Comparison of ENCODE assay signal across 11 cellular contexts in genomic region chr11:35005156-35005780, GRCh38.
DNase-seq lines count a peak whose midpoint lies in the region; ATAC-seq, FAIRE-seq and TF ChIP-seq lines count a peak whose summit lies in the region.
"Had no signal": no experiment of that assay in that cellular context is flagged by ENCODE, and none has a peak within 500 bp of the region (broad histone marks: within the 10 kb centered on the region; RNA-seq: fewer than 3 reads in every experiment).

No MANE protein-coding gene starts in this region.

- H3K9me3 ChIP-seq in hepatocyte (ENCODE audit: low read depth) (no peaks in the 10 kb centered on the region), transverse colon (no peaks in the 10 kb centered on the region)

- intact Hi-C loops in transverse colon (cut with DNase I; ENCODE audit: low total_unique reads), result loop anchor here (10.0 kb wide), 1 partner anchor 300 kb away; no protein-coding TSS in a partner anchor

- DNase-seq in HT-29 (ENCODE audit: low spot score), result peak; percentile 94
- peak; percentile 62 for DNase-seq in NCI-H82 treated with DMSO at 0.1 percent for 48 hours (lab: John Stamatoyannopoulos, UW; ENCODE audit: unreplicated experiment)
- peak; percentile 26 for DNase-seq in hepatocyte (ENCODE audit: low spot score)
- peak; percentile 45 for DNase-seq in transverse colon
- no peak for DNase-seq in urothelium cell line (ENCODE audit: low spot score)
- DNase-seq: MM.1S, occipital lobe had no signal

- no peaks in the 10 kb centered on the region for H3K27me3 ChIP-seq in hepatocyte
- H3K27me3 ChIP-seq in transverse colon, result no peaks in the 10 kb centered on the region

- in situ Hi-C loops in transverse colon (cut with MboI; ENCODE audit: low pct_ligation_motif_present in 1 of 4, low pct_unique_long_range_greater_than_20kb in 1 of 4, low sequenced_read_pairs in 3 of 4), result no loop called here

- ATAC-seq in GM19463 (IDR thresholded peaks at IDR 0.05; ENCODE audit: unreplicated experiment), result no peak
- no peak for ATAC-seq in HG03025 (IDR thresholded peaks at IDR 0.05; ENCODE audit: low FRiP score, unreplicated experiment)

- no peaks in the 10 kb centered on the region for H3K9me2 ChIP-seq in hepatocyte (replicated peaks; ENCODE audit: insufficient read depth)

- no peak overlapping the region for H2AFZ ChIP-seq in hepatocyte

- TF ChIP-seq CTCF in hepatocyte (IDR thresholded peaks at IDR 0.05; ENCODE audit: poor library complexity) (no peak), transverse colon (IDR thresholded peaks at IDR 0.05) (no peak)

- H3K27ac ChIP-seq in hepatocyte (no peak overlapping the region), transverse colon (peak overlapping the region; percentile 49 to 69 (median 64))

- WGBS in hepatocyte (ENCODE audit: low lambda C conversion rate, missing lambda C conversion rate), result 71% methylated on average over 4 of the region's 4 CpGs
- WGBS in transverse colon (ENCODE audit: low coverage in 1 of 2), 2 donors, result 58 to 76% methylated on average over 4 of the region's 4 CpGs

- no peak for TF ChIP-seq EP300 in transverse colon (IDR thresholded peaks at IDR 0.05; ENCODE audit: low read depth)

- H3K4me3 ChIP-seq in hepatocyte, result no peak overlapping the region
- H3K4me3 ChIP-seq in transverse colon, result no peak overlapping the region

- H3K36me3 ChIP-seq in hepatocyte (replicated peaks; ENCODE audit: insufficient read depth, low read depth) (no peaks in the 10 kb centered on the region), transverse colon (no peaks in the 10 kb centered on the region)

- TF ChIP-seq POLR2A in transverse colon (IDR thresholded peaks at IDR 0.05), result no peak

- H3K4me1 ChIP-seq in hepatocyte (ENCODE audit: insufficient read depth), result peaks cover 8% of the 10 kb centered on the region
- H3K4me1 ChIP-seq in transverse colon, result peaks cover 5 to 60% (median 35%) of the 10 kb centered on the region in 4 donors

- no peak for FAIRE-seq in urothelium cell line (lab: Jason Lieb, UNC)
- FAIRE-seq: G401.6, HTR-8/SVneo had no signal

- no peak overlapping the region for H3K4me2 ChIP-seq in hepatocyte

- no peaks in the 10 kb centered on the region for H3K79me2 ChIP-seq in hepatocyte

- H4K20me1 ChIP-seq in hepatocyte (ENCODE audit: insufficient read depth, poor library complexity, severe bottlenecking), result no peaks in the 10 kb centered on the region
